8 cellular contexts compared by ENCODE assay signal in genomic region chr15:74489518-74490338, GRCh38. TPM values are rescaled to one million over a fixed set of nuclear protein-coding genes. Genes with fewer than 3 reads are reported as not detected.
A peak's percentile ranks its signal among the peaks of the same experiment; 100 is the strongest.
DNase-seq lines count a peak whose midpoint lies in the region; ATAC-seq, FAIRE-seq and TF ChIP-seq lines count a peak whose summit lies in the region.

No MANE protein-coding gene starts in this region.

- intact Hi-C loops in activated B cell treated with CpG ODN at 0.5 μM for 24 hours (cut with micrococcal nuclease), result loop anchor here (1.0 to 2.0 kb wide), 4 partner anchors 51 to 115 kb away; partner anchors contain the start of gene ARID3B

- TF ChIP-seq CTCF in activated B cell treated with CpG ODN at 0.5 μM for 24 hours (IDR thresholded peaks at IDR 0.05) (peak; percentile 25), bronchial epithelial cell (IDR thresholded peaks at IDR 0.05; ENCODE audit: insufficient read depth, low read length, severe bottlenecking) (peak; percentile 73)

- H3K9me3 ChIP-seq in BLaER1 treated with 17β-estradiol and CSF1 and Interleukin-3, amounts not matched to agents 10 nM and 100 nM (replicated peaks in 1 of 11), result no peaks in the 10 kb centered on the region

- no peak overlapping the region for H3K4me3 ChIP-seq in BLaER1 treated with 17β-estradiol and CSF1 and Interleukin-3, amounts not matched to agents 10 nM and 100 nM
- H3K4me3 ChIP-seq in bronchial epithelial cell (ENCODE audit: low read depth, low read length), result no peak overlapping the region

- H4K20me1 ChIP-seq in BLaER1 treated with 17β-estradiol and CSF1 and Interleukin-3, amounts not matched to agents 10 nM and 100 nM, result no peaks in the 10 kb centered on the region

- DNase-seq in MV-4-11 (lab: John Stamatoyannopoulos, UW), result peak; percentile 24
- peak; percentile 60 for DNase-seq in activated B cell treated with CpG ODN at 0.5 μM for 24 hours
- DNase-seq in bronchial epithelial cell (ENCODE audit: low read depth), result peak; percentile 51
- peak; percentile 51 for DNase-seq in left lobe of liver (ENCODE audit: low spot score)
- peak; percentile 40 for DNase-seq in stimulated activated CD8-positive, alpha-beta memory T cell treated with anti-CD3 and anti-CD28 coated beads, Interleukin-12 subunit alpha, Interleukin-12 subunit beta, amount 100 ng/mL, for 24 hours (ENCODE audit: extremely low read depth)

- H3K36me3 Mint-ChIP-seq in activated B cell treated with CpG ODN at 0.5 μM for 24 hours (ENCODE audit: low read depth), result peaks cover 13% of the 10 kb centered on the region

- H3K4me2 ChIP-seq in BLaER1 treated with 17β-estradiol and CSF1 and Interleukin-3, amounts not matched to agents 10 nM and 100 nM, result peak overlapping the region in 9 of 11 experiments; percentile 40 to 69 (median 60); a peak in 17 of 22 replicates

- CTCF ChIA-PET in activated B cell treated with CpG ODN at 0.5 μM for 24 hours (lab: Charles Lee), result interaction anchor here (1.6 to 2.9 kb wide), 4 partner anchors 107 to 115 kb away, joined by 7 to 21 read pairs (median 12); no protein-coding TSS in a partner anchor

- peak overlapping the region; percentile 51 for H3K4me3 Mint-ChIP-seq in activated B cell treated with CpG ODN at 0.5 μM for 24 hours

- peak overlapping the region; percentile 8 for H3K27ac Mint-ChIP-seq in activated B cell treated with CpG ODN at 0.5 μM for 24 hours

- H3K9ac ChIP-seq in BLaER1 treated with 17β-estradiol and CSF1 and Interleukin-3, amounts not matched to agents 10 nM and 100 nM, result peak overlapping the region in 7 of 11 experiments; percentile 7 to 47 (median 24); a peak in 7 of 22 replicates

- peak; percentile 24 for TF ChIP-seq POLR2A in GM19099 (IDR thresholded peaks at IDR 0.05; ENCODE audit: extremely low read depth, insufficient read length, low read depth)

- ATAC-seq in activated B cell treated with CpG ODN at 0.5 μM for 24 hours (ENCODE audit: low read depth), result peak; percentile 96
- ATAC-seq in left lobe of liver, result peak; percentile 95
- ATAC-seq in GM21360 (IDR thresholded peaks at IDR 0.05; ENCODE audit: unreplicated experiment), result no peak

- peak overlapping the region in 5 of 11 experiments; percentile 23 to 56 (median 32); a peak in 7 of 22 replicates for H3K27ac ChIP-seq in BLaER1 treated with 17β-estradiol and CSF1 and Interleukin-3, amounts not matched to agents 10 nM and 100 nM

- POLR2A ChIA-PET in activated B cell treated with CpG ODN at 0.5 μM for 24 hours (lab: Charles Lee), result interaction anchor here (0.5 to 1.0 kb wide), 2 partner anchors 28 to 118 kb away, joined by 3 read pairs; no protein-coding TSS in a partner anchor

- H3K4me1 ChIP-seq in BLaER1 treated with 17β-estradiol and CSF1 and Interleukin-3, amounts not matched to agents 10 nM and 100 nM, result peaks cover 0 to 19% (median 17%) of the 10 kb centered on the region in 10 experiments; a peak in 16 of 20 replicates

- no peak for FAIRE-seq in bronchial epithelial cell (lab: Jason Lieb, UNC)

- no peaks in the 10 kb centered on the region for H3K27me3 ChIP-seq in BLaER1 treated with 17β-estradiol and CSF1 and Interleukin-3, amounts not matched to agents 10 nM and 100 nM
- no peaks in the 10 kb centered on the region for H3K27me3 ChIP-seq in bronchial epithelial cell (ENCODE audit: control insufficient read depth, insufficient read depth, low read length)

- H3K4me1 Mint-ChIP-seq in activated B cell treated with CpG ODN at 0.5 μM for 24 hours, result peaks cover 11% of the 10 kb centered on the region

- peaks cover 0 to 13% (median 3%) of the 10 kb centered on the region in 11 experiments; a peak in 3 of 22 replicates for H3K36me3 ChIP-seq in BLaER1 treated with 17β-estradiol and CSF1 and Interleukin-3, amounts not matched to agents 10 nM and 100 nM
- H3K36me3 ChIP-seq in bronchial epithelial cell (ENCODE audit: control insufficient read depth, insufficient read depth, low read length), result no peaks in the 10 kb centered on the region

- no peaks in the 10 kb centered on the region for H3K9me3 Mint-ChIP-seq in activated B cell treated with CpG ODN at 0.5 μM for 24 hours

- no peaks in the 10 kb centered on the region for H3K27me3 Mint-ChIP-seq in activated B cell treated with CpG ODN at 0.5 μM for 24 hours

RNA-seq across cellular contexts. Expression of gene UBL7, which starts 28.8 kb away (rescaled TPM):
- 40.6 and 48.8 TPM in 2 replicates for total RNA-seq in activated B cell treated with CpG ODN at 0.5 μM for 24 hours
- total RNA-seq in bronchial epithelial cell, result 21.6 and 22.1 TPM in 2 replicates
- total RNA-seq in left lobe of liver, result 15.4 TPM

RNA-seq across cellular contexts. Expression of gene ARID3B, which starts 51.3 kb away (rescaled TPM):
- total RNA-seq in activated B cell treated with CpG ODN at 0.5 μM for 24 hours (24.8 and 26.9 TPM in 2 replicates), bronchial epithelial cell (3.4 and 4.7 TPM in 2 replicates), left lobe of liver (3.7 TPM)

RNA-seq across cellular contexts. Expression of gene SEMA7A, which starts 56.0 kb away (rescaled TPM):
- 159 and 178 TPM in 2 replicates for total RNA-seq in activated B cell treated with CpG ODN at 0.5 μM for 24 hours
- total RNA-seq in bronchial epithelial cell, result 4.0 and 5.3 TPM in 2 replicates
- 0.53 TPM for total RNA-seq in left lobe of liver

Comparison
In these comparisons a context has a peak if more than half of its experiments do, and no peak if none do; other contexts are left out.
1. RNA of gene SEMA7A, which starts 56.0 kb away (total RNA-seq): 159 to 178 TPM in activated B cell treated with CpG ODN at 0.5 μM for 24 hours; 4.0 to 5.3 TPM in bronchial epithelial cell and 0.53 TPM in left lobe of liver (single experiment); every median in the first group is over 10 times any median in the second.
2. Peak in every context shown above with its lines, with median percentiles within 50 percentile points of each other: DNase-seq.